In the genomic region with DNA sequence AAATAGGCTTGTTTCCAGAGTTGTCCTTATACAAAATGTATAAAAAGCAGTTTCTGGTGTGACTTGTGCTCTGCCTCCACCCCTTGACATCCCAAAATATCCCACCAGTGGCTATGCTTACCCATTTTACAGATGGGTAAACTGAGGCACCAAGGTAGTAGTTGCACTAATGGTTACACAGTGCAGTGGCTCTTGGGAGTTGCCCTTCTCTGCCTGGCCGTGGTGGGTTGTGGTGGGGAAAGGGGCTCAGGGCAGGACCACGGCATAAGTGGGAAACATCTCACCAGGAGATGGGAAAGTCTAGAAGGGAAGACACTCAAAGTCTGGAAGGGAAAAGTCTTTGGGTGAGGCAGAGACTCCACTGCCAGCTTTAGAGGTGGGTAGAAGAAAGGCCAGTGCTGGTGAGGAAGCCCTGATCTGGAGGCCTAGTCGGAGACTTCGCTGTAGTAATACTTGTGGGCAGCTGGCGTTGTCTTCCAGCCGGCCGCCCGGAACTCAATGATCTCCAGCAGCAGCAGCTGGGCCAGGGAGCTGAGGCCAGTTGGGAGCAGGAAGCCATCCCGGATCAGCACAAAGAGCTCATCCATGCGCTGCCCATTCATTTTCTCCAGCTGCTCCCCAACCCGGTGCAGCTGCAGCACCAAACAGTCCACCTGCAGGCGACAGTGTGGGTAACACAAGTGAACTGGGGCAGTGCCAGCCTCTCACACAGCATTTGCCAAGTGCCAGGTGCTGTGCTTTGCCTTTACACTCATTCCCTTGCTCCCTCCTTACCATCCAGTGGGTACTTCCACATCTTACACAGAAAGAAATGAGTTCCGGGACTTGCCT, we compare ENCODE assay signal across 1 cellular context.
TF ChIP-seq lines count a peak whose summit lies in the region.

No MANE protein-coding gene starts in this region.

TF ChIP-seq in endothelial cell of umbilical vein, 7 proteins besides CTCF, POLR2A, EP300 and RAD21:
- TF ChIP-seq FOS (IDR thresholded peaks at IDR 0.05; ENCODE audit: borderline replicate concordance, insufficient read depth, low read length) (no peak), POLR2AphosphoS5 (IDR thresholded peaks at IDR 0.05; ENCODE audit: insufficient read depth, low read depth, low read length) (no peak), EZH2 (IDR thresholded peaks at IDR 0.05; ENCODE audit: borderline replicate concordance, low read depth, low read length, severe bottlenecking) (no peak), JUN (IDR thresholded peaks at IDR 0.05; ENCODE audit: borderline replicate concordance, insufficient read depth, insufficient read length, low read depth) (no peak), MYC (IDR thresholded peaks at IDR 0.05; ENCODE audit: low read depth, low read length) (no peak), GATA2 (IDR thresholded peaks at IDR 0.05; ENCODE audit: insufficient read depth, insufficient read length, low read depth, low read length) (no peak)
- TF ChIP-seq, protein P1, sequence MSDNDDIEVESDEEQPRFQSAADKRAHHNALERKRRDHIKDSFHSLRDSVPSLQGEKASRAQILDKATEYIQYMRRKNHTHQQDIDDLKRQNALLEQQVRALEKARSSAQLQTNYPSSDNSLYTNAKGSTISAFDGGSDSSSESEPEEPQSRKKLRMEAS (IDR thresholded peaks at IDR 0.05; ENCODE audit: insufficient read depth, insufficient read length), result no peak
